ENCODE assay signal across 25 cellular contexts in genomic region chr9:97845763-97846162, GRCh38. TPM values are rescaled to one million over a fixed set of nuclear protein-coding genes. Genes with fewer than 3 reads are reported as not detected.
DNase-seq lines count a peak whose midpoint lies in the region; FAIRE-seq and TF ChIP-seq lines count a peak whose summit lies in the region.
"Had no signal": no experiment of that assay in that cellular context is flagged by ENCODE, and none has a peak within 500 bp of the region (broad histone marks: within the 10 kb centered on the region; RNA-seq: fewer than 3 reads in every experiment).

No MANE protein-coding gene starts in this region.

- WGBS in H1 (ENCODE audit: extremely low coverage in 1 of 2, insufficient coverage in 1 of 2, insufficient read length in 1 of 2, insufficient replicate concordance in 2 of 2, low coverage in 1 of 2, low lambda C conversion rate in 2 of 2, missing lambda C conversion rate in 1 of 2), 2 experiments = 75% methylated on average over 2 of the region's 2 CpGs; no CpG with 5 or more reads in 1 of the 2 experiments

- H3K27me3 ChIP-seq in breast epithelium = peaks cover 5 to 61% of the 10 kb centered on the region in 2 donors
- peaks cover 49 to 57% (median 54%) of the 10 kb centered on the region in 4 experiments for H3K27me3 ChIP-seq in H1 (replicated peaks in 1 of 4; ENCODE audit: control insufficient read depth in 3 of 4, extremely low read depth in 1 of 4, insufficient read depth in 3 of 4, low read length in 3 of 4)

- H3K27ac ChIP-seq in breast epithelium (no peak overlapping the region), H1 (ENCODE audit: low read depth, low read length) (no peak overlapping the region), substantia nigra (ENCODE audit: low read depth, low read length, poor library complexity, severe bottlenecking) (no peak overlapping the region)
- H3K27ac ChIP-seq: 22Rv1; BLaER1 treated with 17β-estradiol and CSF1 and Interleukin-3, amounts not matched to agents 10 nM and 100 nM had no signal

- no peak overlapping the region for H2BK20ac ChIP-seq in H1 (ENCODE audit: low read length)

- TF ChIP-seq POLR2A in breast epithelium (IDR thresholded peaks at IDR 0.05) (no peak), H1 (IDR thresholded peaks at IDR 0.05; ENCODE audit: control extremely low read depth in 1 of 2, low read depth in 2 of 2, low read length in 2 of 2) (no peak)

- H3K36me3 ChIP-seq in breast epithelium = no peaks in the 10 kb centered on the region
- H3K36me3 ChIP-seq in H1 (ENCODE audit: control insufficient read depth in 2 of 4, insufficient read depth in 4 of 4, low read length in 3 of 4) = no peaks in the 10 kb centered on the region
- H3K36me3 ChIP-seq: BE2C; BLaER1 treated with 17β-estradiol and CSF1 and Interleukin-3, amounts not matched to agents 10 nM and 100 nM had no signal

- H2BK120ac ChIP-seq in H1 (replicated peaks; ENCODE audit: low read depth, low read length) = no peak overlapping the region

- CTCF ChIA-PET in MCF 10A (lab: Yijun Ruan, JAX) (interaction anchor here (0.7 to 1.2 kb wide), 2 partner anchors 94 to 815 kb away, joined by 4 read pairs; no protein-coding TSS in a partner anchor), H1 (lab: Charles Lee; ENCODE audit: partially characterized antibody) (interaction anchor here (1.1 to 4.6 kb wide), 6 partner anchors 46 to 139 kb away, joined by 3 to 27 read pairs (median 3); no protein-coding TSS in a partner anchor)

- BruUV-seq in MCF 10A (replicated peaks; lab: Mats Ljungman, UMichigan) = no TSS peak

- no peak for TF ChIP-seq EP300 in H1 (IDR thresholded peaks at IDR 0.05; ENCODE audit: borderline replicate concordance in 1 of 2, low read depth in 2 of 2, low read length in 2 of 2)

- TF ChIP-seq RAD21 in H1 (IDR thresholded peaks at IDR 0.05 in 1 of 2, conservative IDR thresholded peaks at IDR 0.05 in 1 of 2; ENCODE audit: low read depth in 2 of 2, low read length in 2 of 2) = no peak

- no peak overlapping the region for H4K5ac ChIP-seq in H1 (ENCODE audit: insufficient read length, low read depth, low read length)

- no peak overlapping the region for H3K4me3 ChIP-seq in breast epithelium
- H3K4me3 ChIP-seq in H1 (ENCODE audit: extremely low read depth in 1 of 4, insufficient read depth in 2 of 4, low read depth in 3 of 4, low read length in 4 of 4) = no peak overlapping the region
- H3K4me3 ChIP-seq: BLaER1 treated with 17β-estradiol and CSF1 and Interleukin-3, amounts not matched to agents 10 nM and 100 nM; GM23338 had no signal

- H3K4me1 Mint-ChIP-seq in MCF 10A (ENCODE audit: insufficient read depth, unreplicated experiment) = peaks cover 7% of the 10 kb centered on the region

- H3K4me3 Mint-ChIP-seq in MCF 10A (ENCODE audit: unreplicated experiment) = no peak overlapping the region
- H3K4me3 Mint-ChIP-seq: CD4-positive, alpha-beta T cell; CD8-positive, alpha-beta memory T cell; GM23338 had no signal

- H3K14ac ChIP-seq in H1 (ENCODE audit: insufficient read length) = no peak overlapping the region

- no peaks in the 10 kb centered on the region for H3K9me3 ChIP-seq in breast epithelium
- H3K9me3 ChIP-seq in H1 (ENCODE audit: insufficient read depth in 2 of 2, low read depth in 1 of 2, low read length in 1 of 2) = no peaks in the 10 kb centered on the region

- H3K4me2 ChIP-seq in H1 (ENCODE audit: insufficient read depth in 1 of 2, low read depth in 2 of 2, low read length in 2 of 2) = no peak overlapping the region
- H3K4me2 ChIP-seq: BLaER1 treated with 17β-estradiol and CSF1 and Interleukin-3, amounts not matched to agents 10 nM and 100 nM; GM23338 had no signal

- no peaks in the 10 kb centered on the region for H3K79me1 ChIP-seq in H1 (ENCODE audit: low read depth, low read length)

- no peak overlapping the region for H2BK5ac ChIP-seq in H1 (ENCODE audit: low read depth, low read length)

- no peak overlapping the region for H4K8ac ChIP-seq in H1 (ENCODE audit: extremely low read depth, insufficient read depth, low read length)

- no peak overlapping the region for H3K9ac ChIP-seq in H1 (replicated peaks in 1 of 4; ENCODE audit: extremely low read depth in 1 of 4, low read depth in 3 of 4, low read length in 3 of 4)
- H3K9ac ChIP-seq: BLaER1 treated with 17β-estradiol and CSF1 and Interleukin-3, amounts not matched to agents 10 nM and 100 nM had no signal

- peak; percentile 13 for FAIRE-seq in H1 (lab: Jason Lieb, UNC)
- FAIRE-seq: A204.1, GM12891, GM18507 had no signal

- no peak overlapping the region for H3K18ac ChIP-seq in H1 (ENCODE audit: extremely low read depth, low read length)

- H3K36me3 Mint-ChIP-seq in MCF 10A (ENCODE audit: insufficient read depth, unreplicated experiment) = no peaks in the 10 kb centered on the region
- H3K36me3 Mint-ChIP-seq: CD8-positive, alpha-beta memory T cell had no signal

- no peak overlapping the region for H3K23ac ChIP-seq in H1 (ENCODE audit: insufficient read length)

- peaks cover 6 to 7% of the 10 kb centered on the region in 2 experiments for H4K20me1 ChIP-seq in H1 (replicated peaks in 1 of 2; ENCODE audit: control insufficient read depth in 1 of 2, insufficient read depth in 2 of 2, low read length in 2 of 2)
- H4K20me1 ChIP-seq: BLaER1 treated with 17β-estradiol and CSF1 and Interleukin-3, amounts not matched to agents 10 nM and 100 nM had no signal

- H3K56ac ChIP-seq in H1 (replicated peaks; ENCODE audit: insufficient read length, low read depth, low read length) = no peak overlapping the region

- peak overlapping the region; percentile 4 for H3K27ac Mint-ChIP-seq in MCF 10A (ENCODE audit: low read depth, unreplicated experiment)
- H3K27ac Mint-ChIP-seq: CD4-positive, alpha-beta T cell; CD8-positive, alpha-beta memory T cell; GM23338 had no signal

- DNase-seq in MCF 10A (ENCODE audit: unreplicated experiment) (no peak), breast epithelium (ENCODE audit: low spot score in 2 of 2) (no peak), OCI-M1 (lab: John Stamatoyannopoulos, UW) (peak; percentile 31), H1 (ENCODE audit: low read depth in 1 of 2, low spot score in 2 of 2) (no peak), substantia nigra (lab: John Stamatoyannopoulos, UW) (no peak), NCI-H1105 treated with DMSO at 0.1 percent for 48 hours (lab: John Stamatoyannopoulos, UW) (no peak), NCI-H2081 treated with DMSO at 0.1 percent for 48 hours (lab: John Stamatoyannopoulos, UW) (no peak)
- DNase-seq: ACHN; AML-193; BE2C; Calu3; CD4-positive, alpha-beta T cell; CD8-positive, alpha-beta memory T cell; DMS53; DMS79 treated with DMSO at 0.1 percent for 48 hours; GF-D8; HCEC 1CT had no signal

- H3K4me1 ChIP-seq in breast epithelium (no peaks in the 10 kb centered on the region), H1 (replicated peaks in 1 of 4; ENCODE audit: control insufficient read depth in 3 of 4, insufficient read depth in 4 of 4, low read length in 3 of 4) (peaks cover 5 to 10% (median 9%) of the 10 kb centered on the region in 4 experiments; a peak in 6 of 7 replicates)
- H3K4me1 ChIP-seq: BE2C; BLaER1 treated with 17β-estradiol and CSF1 and Interleukin-3, amounts not matched to agents 10 nM and 100 nM had no signal

- TF ChIP-seq CTCF in MCF 10A (IDR thresholded peaks at IDR 0.05; ENCODE audit: unreplicated experiment) (no peak), breast epithelium (IDR thresholded peaks at IDR 0.05) (no peak), H1 (IDR thresholded peaks at IDR 0.05; ENCODE audit: control extremely low read depth in 1 of 3, insufficient read depth in 1 of 3, low read depth in 1 of 3, low read length in 3 of 3) (no peak)

- intact Hi-C loops in MCF 10A (cut with micrococcal nuclease) = no loop called here
- intact Hi-C loops in breast epithelium (cut with DNase I; ENCODE audit: low total_unique reads) = no loop called here

- no peak overlapping the region for H4K91ac ChIP-seq in H1 (replicated peaks; ENCODE audit: insufficient read length, low read length)

- no peak overlapping the region for H2BK12ac ChIP-seq in H1 (ENCODE audit: low read depth, low read length)

- POLR2A ChIA-PET in MCF 10A (lab: Yijun Ruan, JAX) (interaction anchor here (0.9 kb wide), 1 partner anchor 333 kb away, joined by 3 read pairs; no protein-coding TSS in a partner anchor), H1 (lab: Charles Lee; ENCODE audit: partially characterized antibody) (no interaction called here)

- H3K79me2 ChIP-seq in H1 (ENCODE audit: control insufficient read depth in 1 of 2, insufficient read depth in 2 of 2, low read length in 2 of 2) = no peaks in the 10 kb centered on the region

- H3K4ac ChIP-seq in H1 (replicated peaks; ENCODE audit: insufficient read length, low read depth, low read length) = no peak overlapping the region

- no peak overlapping the region for H2AK5ac ChIP-seq in H1 (ENCODE audit: low read depth, low read length)

- peaks cover 3% of the 10 kb centered on the region; the same call in 1 of the 2 replicates for H3K23me2 ChIP-seq in H1 (ENCODE audit: low read depth, low read length)

- no peak overlapping the region for H2BK15ac ChIP-seq in H1 (ENCODE audit: low read length)

- no peaks in the 10 kb centered on the region for H3K9me3 Mint-ChIP-seq in MCF 10A (ENCODE audit: unreplicated experiment)
- H3K9me3 Mint-ChIP-seq: GM23338 had no signal

- no peak overlapping the region for H2AFZ ChIP-seq in H1 (ENCODE audit: low read length)
- H2AFZ ChIP-seq: GM23338 had no signal

- peaks cover 48% of the 10 kb centered on the region for H3K27me3 Mint-ChIP-seq in MCF 10A (ENCODE audit: insufficient read depth, unreplicated experiment)

TF ChIP-seq in H1, 55 proteins besides CTCF, POLR2A, EP300 and RAD21 (continues in another document):
- TF ChIP-seq BACH1 (IDR thresholded peaks at IDR 0.05; ENCODE audit: low read length) = no peak
- TF ChIP-seq USF2 (IDR thresholded peaks at IDR 0.05; ENCODE audit: low read length) = no peak
- TF ChIP-seq FOSL1 (IDR thresholded peaks at IDR 0.05; ENCODE audit: insufficient read depth, low read depth, low read length) = no peak

RNA-seq across cellular contexts. Expression of gene FOXE1, which starts 7.3 kb away (rescaled TPM):
- total RNA-seq in MCF 10A (2022) = not detected in 2 replicates
- not detected for total RNA-seq in breast epithelium
- not detected in 2 replicates for total RNA-seq in H1 (2021; fragmentation: NEBNext Ultra II Directional; extraction: Animal tissue kit (Norgen Biotek cat#: 25700))
- polyA plus RNA-seq in H1 (2011; rRNA removed) = 0.03 TPM in 2 replicates
- polyA plus RNA-seq in H1 (2011; cell fraction: cytosol; rRNA removed) = 0.03 TPM
- not detected for polyA plus RNA-seq in H1 (2011; cell fraction: nucleus; rRNA removed)
- polyA plus RNA-seq in H1 (2012, experiment 1 of 2) = not detected in 4 replicates
- polyA plus RNA-seq in H1 (2012, experiment 2 of 2) = 0.07 TPM
- polyA plus RNA-seq in H1 (2013, experiment 1 of 2) = 0.04 TPM
- 0.04 TPM for polyA plus RNA-seq in H1 (2013, experiment 2 of 2)
- 0.03 and 0.05 TPM in 2 replicates for polyA minus RNA-seq in H1 (2011; rRNA and poly(A)+ RNA removed)
- polyA minus RNA-seq in H1 (2011; cell fraction: cytosol; rRNA and poly(A)+ RNA removed) = not detected
- not detected for polyA minus RNA-seq in H1 (2011; cell fraction: nucleus; rRNA and poly(A)+ RNA removed)
- total RNA-seq: CD4-positive, alpha-beta T cell; G401 had no signal
- polyA plus RNA-seq: CD14-positive monocyte; CD8-positive, alpha-beta memory T cell; GM23338 had no signal
